Comparison of ENCODE assay signal across 1 cellular context in the genomic region with DNA sequence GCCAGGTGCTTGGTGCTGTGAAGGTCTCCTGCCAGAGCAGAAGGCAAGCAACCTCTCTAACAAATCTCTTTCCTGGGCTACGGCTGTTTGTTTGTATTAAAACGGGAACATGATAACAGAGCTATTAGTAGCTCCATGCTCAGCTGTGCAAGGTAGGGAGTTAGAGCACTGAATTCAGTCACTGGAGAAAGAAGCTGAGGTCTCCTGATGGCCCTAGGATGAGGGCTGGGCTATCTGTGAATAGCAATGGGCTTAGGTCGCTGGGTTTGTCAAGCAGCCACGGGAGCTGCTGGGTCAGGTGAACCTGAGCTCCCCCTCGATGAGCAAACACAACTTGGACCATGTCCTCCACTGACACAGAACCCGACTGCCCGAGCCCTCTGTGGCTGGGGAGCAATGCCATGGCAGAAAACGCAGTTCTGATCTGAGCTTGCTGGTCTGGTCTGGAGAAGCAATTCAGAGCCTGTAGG.
TF ChIP-seq lines count a peak whose summit lies in the region.

No MANE protein-coding gene starts in this region.

TF ChIP-seq in H1, 55 proteins besides CTCF, POLR2A, EP300 and RAD21:
- TF ChIP-seq SP4 (IDR thresholded peaks at IDR 0.05; ENCODE audit: low read length) (no peak), RNF2 (IDR thresholded peaks at IDR 0.05; ENCODE audit: borderline replicate concordance, low read depth, low read length, missing control alignments, poor library complexity, severe bottlenecking) (no peak), CBX5 (IDR thresholded peaks at IDR 0.05; ENCODE audit: low read depth, low read length) (no peak), POLR2AphosphoS5 (IDR thresholded peaks at IDR 0.05; ENCODE audit: low read depth, low read length) (no peak), JUN (IDR thresholded peaks at IDR 0.05; ENCODE audit: low read depth, low read length) (no peak), TAF7 (optimal IDR thresholded peaks at IDR 0.05; ENCODE audit: borderline replicate concordance, low read depth, low read length) (no peak), ASH2L (IDR thresholded peaks at IDR 0.05; ENCODE audit: low read length) (no peak), ZNF274 (IDR thresholded peaks at IDR 0.05; ENCODE audit: borderline replicate concordance, extremely low read depth, low read length) (no peak)
TF ChIP-seq in H1: peak in this region for 0.
